Comparison of ENCODE assay signal across 1 cellular context in the genomic region with DNA sequence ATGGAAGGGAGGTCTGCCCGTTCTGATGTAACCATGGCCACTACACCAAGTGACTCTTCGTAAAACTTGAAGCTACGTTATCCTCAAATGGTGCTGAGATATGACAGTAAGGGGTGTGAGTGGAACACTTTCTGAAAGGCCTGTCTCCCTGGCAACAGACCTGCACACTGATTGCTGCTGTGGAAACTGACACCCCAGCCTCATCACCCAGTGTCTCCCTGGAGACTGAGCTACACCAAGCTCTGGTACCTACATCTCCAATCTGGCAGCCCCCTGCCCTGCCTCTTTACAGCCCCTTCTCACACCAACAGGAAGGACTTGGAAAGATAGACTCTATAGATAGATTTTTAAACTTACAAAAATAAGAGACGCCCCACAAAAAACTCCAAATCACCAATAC.
TF ChIP-seq lines count a peak whose summit lies in the region.

No MANE protein-coding gene starts in this region.

TF ChIP-seq in K562, 482 proteins besides CTCF, POLR2A, EP300 and RAD21:
- peak; percentile 80 for TF ChIP-seq RFX1 (IDR thresholded peaks at IDR 0.05)
- TF ChIP-seq ZNF780A (CRISPR knock-in tag; IDR thresholded peaks at IDR 0.05): no peak
